In genomic region chr15:90037961-90038633, GRCh38 we compare ENCODE assay signal across 1 cellular context.
TF ChIP-seq lines count a peak whose summit lies in the region.

No MANE protein-coding gene starts in this region.

TF ChIP-seq in K562, 482 proteins besides CTCF, POLR2A, EP300 and RAD21 (continued from another document and continues in another):
- TF ChIP-seq MGA (IDR thresholded peaks at IDR 0.05): peak; percentile 96
- TF ChIP-seq NRF1 (conservative IDR thresholded peaks at IDR 0.05 in 1 of 2, IDR thresholded peaks at IDR 0.05 in 1 of 2): peak in 1 of 2 experiments; percentile 9; a peak in 1 of 4 replicates
- peak; percentile 76; the same call in 1 of the 2 replicates for TF ChIP-seq GATAD2A (IDR thresholded peaks at IDR 0.05)
- 0 out of 2 replicates have a peak, but pooled peaks have one; percentile 29 for TF ChIP-seq ZFX (CRISPR knock-in tag; IDR thresholded peaks at IDR 0.05)
- TF ChIP-seq DPF2 (IDR thresholded peaks at IDR 0.05): peak; percentile 91
- peak; percentile 61 to 67 for TF ChIP-seq MNT (conservative IDR thresholded peaks at IDR 0.05)
- no peak for TF ChIP-seq STAT6 (CRISPR knock-in tag; IDR thresholded peaks at IDR 0.05)
- peak; percentile 69; the same call in 1 of the 2 replicates for TF ChIP-seq FOXM1 (IDR thresholded peaks at IDR 0.05; ENCODE audit: low read depth)
- no peak for TF ChIP-seq FOXM1 (CRISPR knock-in tag; IDR thresholded peaks at IDR 0.05; ENCODE audit: low read depth)
- TF ChIP-seq EHMT2 (IDR thresholded peaks at IDR 0.05): peak; percentile 55
- peak; percentile 88 for TF ChIP-seq CREM (IDR thresholded peaks at IDR 0.05; ENCODE audit: low read depth)
- TF ChIP-seq ZNF224 (CRISPR knock-in tag; IDR thresholded peaks at IDR 0.05): no peak
- TF ChIP-seq NR2C1 (IDR thresholded peaks at IDR 0.05): no peak
- TF ChIP-seq NR2C1 (tag; IDR thresholded peaks at IDR 0.05): peak; percentile 58
- peak; percentile 60 for TF ChIP-seq PTTG1 (tag; IDR thresholded peaks at IDR 0.05; ENCODE audit: low read depth)
- TF ChIP-seq JUN (IDR thresholded peaks at IDR 0.05; ENCODE audit: borderline replicate concordance, low read depth, low read length): peak; percentile 84; the same call in 1 of the 2 replicates
- TF ChIP-seq JUN (CRISPR knock-in tag; IDR thresholded peaks at IDR 0.05; ENCODE audit: borderline replicate concordance): no peak
- no peak for TF ChIP-seq TSHZ1 (CRISPR knock-in tag; IDR thresholded peaks at IDR 0.05)
- no peak for TF ChIP-seq ZNF79 (CRISPR knock-in tag; IDR thresholded peaks at IDR 0.05; ENCODE audit: low read depth)
- peak; percentile 72 for TF ChIP-seq SMARCC2 (IDR thresholded peaks at IDR 0.05; ENCODE audit: low read depth)
- peak; percentile 69; the same call in 1 of the 2 replicates for TF ChIP-seq ZNF668 (CRISPR knock-in tag; IDR thresholded peaks at IDR 0.05)
- no peak for TF ChIP-seq ATF2 (CRISPR knock-in tag; IDR thresholded peaks at IDR 0.05)
- peak; percentile 49; the same call in 1 of the 2 replicates for TF ChIP-seq CREB1 (IDR thresholded peaks at IDR 0.05)
- TF ChIP-seq CREB1 (CRISPR knock-in tag; IDR thresholded peaks at IDR 0.05): peak; percentile 54; the same call in 1 of the 2 replicates
- TF ChIP-seq U2AF1 (optimal IDR thresholded peaks at IDR 0.05; ENCODE audit: low read depth, low read length): no peak
